ENCODE assay signal across 28 cellular contexts in genomic region chr6:102799051-102799450, GRCh38.
A peak's percentile ranks its signal among the peaks of the same experiment; 100 is the strongest.
DNase-seq lines count a peak whose midpoint lies in the region; ATAC-seq, FAIRE-seq and TF ChIP-seq lines count a peak whose summit lies in the region.
"Had no signal": no experiment of that assay in that cellular context is flagged by ENCODE, and none has a peak within 500 bp of the region (broad histone marks: within the 10 kb centered on the region; RNA-seq: fewer than 3 reads in every experiment).

No MANE protein-coding gene starts in this region.

- TF ChIP-seq CTCF in GM23338 (conservative IDR thresholded peaks at IDR 0.05; ENCODE audit: low read depth in 2 of 2) (no peak), H1 (IDR thresholded peaks at IDR 0.05; ENCODE audit: control extremely low read depth in 1 of 3, insufficient read depth in 1 of 3, low read depth in 1 of 3, low read length in 3 of 3) (no peak), ovary (IDR thresholded peaks at IDR 0.05) (no peak)

- no peaks in the 10 kb centered on the region for H3K4me1 Mint-ChIP-seq in GM23338
- H3K4me1 Mint-ChIP-seq: T-helper 17 cell had no signal

- H2BK120ac ChIP-seq in H1 (replicated peaks; ENCODE audit: low read depth, low read length), result no peak overlapping the region

- peak overlapping the region; percentile 66; the same call in 1 of the 2 replicates for H4K8ac ChIP-seq in H1 (ENCODE audit: extremely low read depth, insufficient read depth, low read length)

- no peak for TF ChIP-seq RAD21 in H1 (IDR thresholded peaks at IDR 0.05 in 1 of 2, conservative IDR thresholded peaks at IDR 0.05 in 1 of 2; ENCODE audit: low read depth in 2 of 2, low read length in 2 of 2)

- H3K18ac ChIP-seq in H1 (ENCODE audit: extremely low read depth, low read length), result no peak overlapping the region

- H3K4me1 ChIP-seq in GM23338 (ENCODE audit: insufficient read depth) (no peaks in the 10 kb centered on the region), H1 (replicated peaks in 1 of 4; ENCODE audit: control insufficient read depth in 3 of 4, insufficient read depth in 4 of 4, low read length in 3 of 4) (peaks cover 0 to 4% (median 2%) of the 10 kb centered on the region in 4 experiments; a peak in 3 of 7 replicates), iPS-20b (ENCODE audit: insufficient read depth, low read length) (no peaks in the 10 kb centered on the region), ovary (ENCODE audit: insufficient read depth) (no peaks in the 10 kb centered on the region)
- H3K4me1 ChIP-seq: transverse colon had no signal

- H3K9me2 ChIP-seq in GM23338 (ENCODE audit: insufficient read depth), result no peaks in the 10 kb centered on the region

- TF ChIP-seq EP300 in H1 (IDR thresholded peaks at IDR 0.05; ENCODE audit: borderline replicate concordance in 1 of 2, low read depth in 2 of 2, low read length in 2 of 2) (no peak), ovary (IDR thresholded peaks at IDR 0.05) (no peak)

- H3K23me2 ChIP-seq in H1 (ENCODE audit: low read depth, low read length), result no peaks in the 10 kb centered on the region

- H2AFZ ChIP-seq in GM23338 (peak overlapping the region; percentile 96), H1 (ENCODE audit: low read length) (peak overlapping the region; percentile 99)

- H2BK12ac ChIP-seq in H1 (ENCODE audit: low read depth, low read length), result 0 out of 2 replicates have a peak overlapping the region, but pooled peaks have one; percentile 81

- DNase-seq in GM23338 (ENCODE audit: low spot score) (no peak), H1 (ENCODE audit: low read depth in 1 of 2, low spot score in 2 of 2) (no peak), posterior vena cava (ENCODE audit: low spot score) (peak; percentile 38), ovary (no peak), NCI-H2171 (lab: John Stamatoyannopoulos, UW) (no peak)
- DNase-seq: 8988T; activated CD4-positive, alpha-beta memory T cell treated with anti-CD3 and anti-CD28 coated beads for 36 hours; activated CD4-positive, CD25-positive, alpha-beta regulatory T cell treated with anti-CD3 and anti-CD28 coated beads, Interleukin-2, amount 50 U/mL, for 72 hours; activated naive CD4-positive, alpha-beta T cell; Caco-2; central memory CD4-positive, alpha-beta T cell; DMS53; effector memory CD8-positive, alpha-beta T cell; head of caudate nucleus; KBM-7; mammary epithelial cell; NCI-H2227 treated with DMSO at 0.1 percent for 48 hours; stimulated activated CD4-positive, alpha-beta T cell treated with anti-CD3 and anti-CD28 coated beads, Interleukin-12 subunit alpha, Interleukin-12 subunit beta, amount 100 ng/mL, for 4 hours; stimulated activated CD4-positive, alpha-beta T cell treated with anti-CD3 and anti-CD28 coated beads, Interleukin-2, amount 100 ng/mL, for 48 hours; T-helper 17 cell; transverse colon had no signal

- H3K27me3 ChIP-seq in GM23338 (ENCODE audit: insufficient read depth) (no peaks in the 10 kb centered on the region), H1 (replicated peaks in 1 of 4; ENCODE audit: control insufficient read depth in 3 of 4, extremely low read depth in 1 of 4, insufficient read depth in 3 of 4, low read length in 3 of 4) (no peaks in the 10 kb centered on the region), iPS-20b (ENCODE audit: insufficient read depth, low read length) (no peaks in the 10 kb centered on the region), ovary (no peaks in the 10 kb centered on the region)
- H3K27me3 ChIP-seq: transverse colon had no signal

- H3K23ac ChIP-seq in H1 (ENCODE audit: insufficient read length), result no peak overlapping the region

- H3K36me3 ChIP-seq in GM23338 (ENCODE audit: insufficient read depth), result no peaks in the 10 kb centered on the region
- H3K36me3 ChIP-seq in H1 (ENCODE audit: control insufficient read depth in 2 of 4, insufficient read depth in 4 of 4, low read length in 3 of 4), result no peaks in the 10 kb centered on the region
- no peaks in the 10 kb centered on the region for H3K36me3 ChIP-seq in iPS-20b (ENCODE audit: insufficient read depth, low read depth, low read length)
- no peaks in the 10 kb centered on the region for H3K36me3 ChIP-seq in ovary
- H3K36me3 ChIP-seq: transverse colon had no signal

- no peak overlapping the region for H3K14ac ChIP-seq in H1 (ENCODE audit: insufficient read length)

- H3K36me3 Mint-ChIP-seq in GM23338 (ENCODE audit: low read depth), result no peaks in the 10 kb centered on the region
- H3K36me3 Mint-ChIP-seq: activated CD4-positive, alpha-beta memory T cell treated with anti-CD3 and anti-CD28 coated beads for 36 hours had no signal

- 70% methylated on average over 13 of the region's 13 CpGs; no CpG with 5 or more reads in 1 of the 2 experiments for whole genome bisulfite sequencing in H1 (ENCODE audit: extremely low coverage in 1 of 2, insufficient coverage in 1 of 2, insufficient read length in 1 of 2, insufficient replicate concordance in 2 of 2, low coverage in 1 of 2, low lambda C conversion rate in 2 of 2, missing lambda C conversion rate in 1 of 2), 2 experiments
- 80 to 84% (median 81%) methylated on average over 13 of the region's 13 CpGs for WGBS in ovary, 3 donors

- ATAC-seq in GM23338 (peak; percentile 86), GM18520 (IDR thresholded peaks at IDR 0.05; ENCODE audit: unreplicated experiment) (no peak), GM21360 (IDR thresholded peaks at IDR 0.05; ENCODE audit: unreplicated experiment) (no peak)
- ATAC-seq: effector memory CD8-positive, alpha-beta T cell; sciatic nerve; T-helper 17 cell had no signal

- H3F3A ChIP-seq in GM23338 (replicated peaks; ENCODE audit: low read depth), result no peaks in the 10 kb centered on the region

- intact Hi-C loops in posterior vena cava (cut with DNase I), result no loop called here
- intact Hi-C loops in ovary (cut with DNase I), result no loop called here

- H3K27me3 Mint-ChIP-seq in GM23338 (ENCODE audit: insufficient read depth, low read depth, poor library complexity), result no peaks in the 10 kb centered on the region
- H3K27me3 Mint-ChIP-seq: activated CD4-positive, alpha-beta memory T cell treated with anti-CD3 and anti-CD28 coated beads for 36 hours; effector memory CD8-positive, alpha-beta T cell; T-helper 17 cell had no signal

- no peak overlapping the region for H4K91ac ChIP-seq in H1 (replicated peaks; ENCODE audit: insufficient read length, low read length)

- no peak overlapping the region for H4K5ac ChIP-seq in H1 (ENCODE audit: insufficient read length, low read depth, low read length)

- H3K9me3 Mint-ChIP-seq in GM23338, result no peaks in the 10 kb centered on the region; the same call in 2 of the 3 replicates

- no peak overlapping the region for H2BK5ac ChIP-seq in H1 (ENCODE audit: low read depth, low read length)

- H3K27ac ChIP-seq in GM23338 (ENCODE audit: low read depth), result no peak overlapping the region
- H3K27ac ChIP-seq in H1 (ENCODE audit: low read depth, low read length), result no peak overlapping the region
- no peak overlapping the region for H3K27ac ChIP-seq in iPS-20b (ENCODE audit: low read length)
- H3K27ac ChIP-seq in ovary, result no peak overlapping the region
- H3K27ac ChIP-seq: C4-2B, SK-N-MC, transverse colon had no signal

- H3K9me3 ChIP-seq in H1 (ENCODE audit: insufficient read depth in 2 of 2, low read depth in 1 of 2, low read length in 1 of 2) (no peaks in the 10 kb centered on the region), iPS-20b (ENCODE audit: insufficient read depth, low read depth, low read length) (no peaks in the 10 kb centered on the region), ovary (no peaks in the 10 kb centered on the region)
- H3K9me3 ChIP-seq: Caco-2, transverse colon had no signal

- H3K4me2 ChIP-seq in GM23338 (peak overlapping the region; percentile 79), H1 (ENCODE audit: insufficient read depth in 1 of 2, low read depth in 2 of 2, low read length in 2 of 2) (peak overlapping the region; percentile 74 to 84)

- H3K79me2 ChIP-seq in GM23338 (replicated peaks; ENCODE audit: insufficient read depth) (no peaks in the 10 kb centered on the region), H1 (ENCODE audit: control insufficient read depth in 1 of 2, insufficient read depth in 2 of 2, low read length in 2 of 2) (no peaks in the 10 kb centered on the region)

- CTCF ChIA-PET in H1 (lab: Charles Lee; ENCODE audit: partially characterized antibody), result interaction anchor here (2.8 kb wide), 1 partner anchor 9 kb away, joined by 9 read pairs; no protein-coding TSS in a partner anchor

- H3K9ac ChIP-seq in H1 (replicated peaks in 1 of 4; ENCODE audit: extremely low read depth in 1 of 4, low read depth in 3 of 4, low read length in 3 of 4) (no peak overlapping the region), iPS-20b (ENCODE audit: low read depth, low read length) (peak overlapping the region; percentile 73; the same call in 1 of the 2 replicates)

- H3K4ac ChIP-seq in H1 (replicated peaks; ENCODE audit: insufficient read length, low read depth, low read length), result no peak overlapping the region

- no peaks in the 10 kb centered on the region for H3K79me1 ChIP-seq in H1 (ENCODE audit: low read depth, low read length)

- no peak overlapping the region for H2AK5ac ChIP-seq in H1 (ENCODE audit: low read depth, low read length)

- no peak for FAIRE-seq in H1 (lab: Jason Lieb, UNC)
- FAIRE-seq: GM12892 had no signal

- peak overlapping the region; percentile 90 for H3K4me3 Mint-ChIP-seq in GM23338
- H3K4me3 Mint-ChIP-seq: activated CD4-positive, alpha-beta memory T cell treated with anti-CD3 and anti-CD28 coated beads for 36 hours; effector memory CD8-positive, alpha-beta T cell; T-helper 17 cell had no signal

- H4K20me1 ChIP-seq in GM23338 (replicated peaks; ENCODE audit: insufficient read depth), result no peaks in the 10 kb centered on the region
- no peaks in the 10 kb centered on the region for H4K20me1 ChIP-seq in H1 (replicated peaks in 1 of 2; ENCODE audit: control insufficient read depth in 1 of 2, insufficient read depth in 2 of 2, low read length in 2 of 2)

- no peak overlapping the region for H2BK15ac ChIP-seq in H1 (ENCODE audit: low read length)

- no peak overlapping the region for H2BK20ac ChIP-seq in H1 (ENCODE audit: low read length)

- TF ChIP-seq POLR2A in H1 (IDR thresholded peaks at IDR 0.05; ENCODE audit: control extremely low read depth in 1 of 2, low read depth in 2 of 2, low read length in 2 of 2), result no peak
- TF ChIP-seq POLR2A in ovary (IDR thresholded peaks at IDR 0.05), result no peak

- H3K27ac Mint-ChIP-seq in GM23338, result peak overlapping the region; percentile 87; the same call in 1 of the 2 replicates
- H3K27ac Mint-ChIP-seq: activated CD4-positive, alpha-beta memory T cell treated with anti-CD3 and anti-CD28 coated beads for 36 hours; effector memory CD8-positive, alpha-beta T cell; T-helper 17 cell had no signal

- no peak overlapping the region for H3K56ac ChIP-seq in H1 (replicated peaks; ENCODE audit: insufficient read length, low read depth, low read length)

- POLR2A ChIA-PET in H1 (lab: Charles Lee; ENCODE audit: partially characterized antibody), result no interaction called here

- H3K4me3 ChIP-seq in GM23338 (peak overlapping the region; percentile 67), H1 (ENCODE audit: extremely low read depth in 1 of 4, insufficient read depth in 2 of 4, low read depth in 3 of 4, low read length in 4 of 4) (peak overlapping the region; percentile 60 to 69 (median 66); a peak in 7 of 8 replicates), iPS-20b (ENCODE audit: low read length) (peak overlapping the region; percentile 85; the same call in 1 of the 2 replicates), ovary (no peak overlapping the region)
- H3K4me3 ChIP-seq: SK-N-MC, transverse colon had no signal

TF ChIP-seq in GM23338, 12 proteins besides CTCF, POLR2A, EP300 and RAD21 (continues in another document):
- TF ChIP-seq STAT1 (IDR thresholded peaks at IDR 0.05; ENCODE audit: unreplicated experiment), result no peak
